In the genomic region with DNA sequence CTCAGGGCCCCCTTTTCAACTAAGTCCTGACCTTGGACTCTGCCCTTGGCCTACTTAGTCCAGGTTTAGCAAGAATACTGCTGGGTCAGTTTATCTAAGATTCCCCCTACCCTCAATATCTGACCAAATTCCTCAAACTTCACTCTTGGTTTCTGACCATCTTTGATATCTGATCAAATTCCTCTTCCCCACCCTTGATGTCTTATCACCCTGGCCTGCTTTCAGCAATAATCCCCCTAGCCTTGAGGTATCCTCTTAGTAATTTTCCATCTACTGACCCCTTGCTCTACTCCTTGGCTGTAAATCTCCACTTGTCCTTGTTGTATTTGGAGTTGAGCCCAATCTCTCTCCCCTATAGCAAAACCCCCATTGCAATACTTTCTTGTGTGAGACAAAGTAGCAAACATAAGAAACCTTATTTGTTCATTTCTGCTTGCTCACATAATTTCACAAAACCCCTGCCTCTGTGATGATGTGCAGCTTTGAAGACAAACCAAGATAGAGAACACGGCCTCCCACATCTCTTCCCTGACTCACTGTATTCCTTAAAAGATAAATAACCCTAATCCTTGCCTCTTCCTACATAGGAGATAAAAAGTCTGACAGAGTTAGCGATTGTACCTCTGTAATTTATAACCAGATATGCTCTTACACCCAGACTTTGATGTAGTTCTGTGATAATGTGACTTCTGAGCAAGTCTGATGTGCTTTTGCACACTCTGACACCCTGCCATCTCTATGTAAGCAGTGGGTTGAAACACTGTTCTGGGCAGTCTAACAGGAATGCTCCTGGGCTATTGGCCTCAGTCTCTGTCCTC, we compare ENCODE assay signal across 19 cellular contexts. TPM values are rescaled to one million over a fixed set of nuclear protein-coding genes. Genes with fewer than 3 reads are reported as not detected.
DNase-seq lines count a peak whose midpoint lies in the region; ATAC-seq, FAIRE-seq and TF ChIP-seq lines count a peak whose summit lies in the region.
"Had no signal": no experiment of that assay in that cellular context is flagged by ENCODE, and none has a peak within 500 bp of the region (broad histone marks: within the 10 kb centered on the region; RNA-seq: fewer than 3 reads in every experiment).

No MANE protein-coding gene starts in this region.

- TF ChIP-seq CTCF in mesothelial cell of epicardium (IDR thresholded peaks at IDR 0.05; ENCODE audit: unreplicated experiment): no peak

- H3K27ac Mint-ChIP-seq in mesothelial cell of epicardium: peak overlapping the region; percentile 5
- H3K27ac Mint-ChIP-seq: CD8-positive, alpha-beta T cell had no signal

- intact Hi-C loops in left ventricle myocardium superior (cut with micrococcal nuclease): no loop called here

- H3K4me3 Mint-ChIP-seq in mesothelial cell of epicardium: no peak overlapping the region
- H3K4me3 Mint-ChIP-seq: CD8-positive, alpha-beta T cell had no signal

- no peaks in the 10 kb centered on the region for H3K9me3 Mint-ChIP-seq in mesothelial cell of epicardium
- H3K9me3 Mint-ChIP-seq: CD8-positive, alpha-beta T cell had no signal

- ATAC-seq in left ventricle myocardium superior: no peak
- ATAC-seq: CD8-positive, alpha-beta T cell; HepG2 had no signal

- H3K27me3 Mint-ChIP-seq in mesothelial cell of epicardium (ENCODE audit: low read depth): peaks cover 17% of the 10 kb centered on the region

- peak; percentile 71 for FAIRE-seq in TTC549 (lab: Jason Lieb, UNC)
- peak; percentile 21 for FAIRE-seq in endometrium (lab: Jason Lieb, UNC)
- FAIRE-seq: H1, HepG2 had no signal

- no peaks in the 10 kb centered on the region for H3K36me3 Mint-ChIP-seq in mesothelial cell of epicardium
- H3K36me3 Mint-ChIP-seq: CD8-positive, alpha-beta T cell had no signal

- peaks cover 29% of the 10 kb centered on the region for H3K4me1 Mint-ChIP-seq in mesothelial cell of epicardium

- DNase-seq in mesothelial cell of epicardium (ENCODE audit: low spot score in 2 of 2, unreplicated experiment in 2 of 2) (no peak), NCI-H146 (lab: John Stamatoyannopoulos, UW) (no peak), left ventricle myocardium superior (no peak), GF-D8 (lab: John Stamatoyannopoulos, UW) (no peak)
- no peak for DNase-seq in activated CD4-positive, alpha-beta T cell treated with anti-CD3 and anti-CD28 coated beads, Interleukin-2, amount 50 U/mL, for 48 hours
- DNase-seq: BE2C; CD8-positive, alpha-beta T cell; Kasumi-1; NCI-H1436 treated with DMSO at 0.1 percent for 48 hours; NCI-H2081 treated with DMSO at 0.1 percent for 48 hours; NCI-H345; NCI-H526 treated with DMSO at 0.1 percent for 48 hours; NK-92 treated with Interleukin-12 subunit alpha and Interleukin-12 subunit beta, amount 100 ng/mL, for 24 hours; OCI-M1; RPMI8226 had no signal

RNA-seq across cellular contexts. Expression of a gene that starts 13.8 kb away (rescaled TPM):
- total RNA-seq in mesothelial cell of epicardium (not detected in 3 replicates), left ventricle myocardium superior (not detected)
- total RNA-seq: CD8-positive, alpha-beta T cell; H1 had no signal
